In the genomic region with DNA sequence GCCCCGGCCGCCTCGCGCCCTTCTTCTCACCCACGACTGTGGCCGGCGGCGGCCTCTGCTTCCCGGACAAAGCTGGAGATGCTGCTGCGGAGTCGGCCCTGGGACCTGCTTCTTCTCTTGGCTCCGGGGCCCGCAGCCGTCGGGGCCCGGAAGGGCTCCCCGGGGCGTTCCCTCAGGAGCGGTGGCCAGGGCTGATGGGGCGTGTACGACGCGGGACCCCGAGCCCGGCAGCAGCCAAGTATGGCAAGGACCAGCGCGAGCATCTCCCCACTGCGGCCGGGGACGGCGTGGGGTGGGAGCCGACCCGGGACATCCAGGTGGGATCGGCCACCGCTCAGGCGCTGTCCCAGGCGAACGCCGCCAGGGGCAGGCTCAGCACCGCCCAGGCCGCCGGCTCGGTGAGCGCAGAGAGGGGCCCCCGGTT, we compare ENCODE assay signal across 8 cellular contexts. TPM values are rescaled to one million over a fixed set of nuclear protein-coding genes. Genes with fewer than 3 reads are reported as not detected.
DNase-seq lines count a peak whose midpoint lies in the region; ATAC-seq and TF ChIP-seq lines count a peak whose summit lies in the region.

No MANE protein-coding gene starts in this region.

- H3K4me3 ChIP-seq in muscle layer of duodenum (ENCODE audit: low read depth in 1 of 2, low read length in 2 of 2) (peak overlapping the region; percentile 59 to 88), upper lobe of left lung (peak overlapping the region; percentile 49 to 66 (median 57))

- WGBS in upper lobe of left lung, 2 donors: 4% methylated on average over 9 of the region's 45 CpGs; no CpG with 5 or more reads in 1 of the 2 donors

- no peaks in the 10 kb centered on the region for H3K9me3 Mint-ChIP-seq in endothelial cell (ENCODE audit: unreplicated experiment)

- H3K4me3 Mint-ChIP-seq in endothelial cell (ENCODE audit: unreplicated experiment): no peak overlapping the region

- ATAC-seq in upper lobe of left lung (ENCODE audit: low FRiP score in 2 of 2): peak in 1 of 2 donors; percentile 30
- ATAC-seq in GM19463 (IDR thresholded peaks at IDR 0.05; ENCODE audit: unreplicated experiment): no peak
- ATAC-seq in HG03439 (IDR thresholded peaks at IDR 0.05; ENCODE audit: unreplicated experiment): no peak

- peak; percentile 17 for TF ChIP-seq CTCF in endothelial cell (IDR thresholded peaks at IDR 0.05; ENCODE audit: unreplicated experiment)
- TF ChIP-seq CTCF in upper lobe of left lung (IDR thresholded peaks at IDR 0.05): peak in 4 of 6 experiments; percentile 17 to 23 (median 19)

- no peak for TF ChIP-seq POLR2A in upper lobe of left lung (IDR thresholded peaks at IDR 0.05)

- DNase-seq in activated CD8-positive, alpha-beta memory T cell treated with anti-CD3 and anti-CD28 coated beads for 24 hours: peak; percentile 60
- DNase-seq in activated CD8-positive, alpha-beta memory T cell treated with anti-CD3 and anti-CD28 coated beads, Interleukin-2, amount 50 U/mL, for 48 hours: no peak
- DNase-seq in endothelial cell (ENCODE audit: low spot score): peak; percentile 33
- peak in 1 of 2 donors; percentile 87 for DNase-seq in upper lobe of left lung
- no peak for DNase-seq in pons (ENCODE audit: low spot score)

- H3K9me3 ChIP-seq in muscle layer of duodenum (ENCODE audit: control insufficient read depth in 1 of 2, low read length in 2 of 2) (no peaks in the 10 kb centered on the region), upper lobe of left lung (no peaks in the 10 kb centered on the region)

- peaks cover 18% of the 10 kb centered on the region for H3K27me3 ChIP-seq in muscle layer of duodenum (ENCODE audit: low read depth, low read length)
- H3K27me3 ChIP-seq in upper lobe of left lung: peaks cover 0 to 19% (median 11%) of the 10 kb centered on the region in 4 donors

- H3K27ac ChIP-seq in muscle layer of duodenum (ENCODE audit: low read length): no peak overlapping the region
- H3K27ac ChIP-seq in upper lobe of left lung: peak overlapping the region in 2 of 4 donors; percentile 73 to 79

- peaks cover 0 to 11% of the 10 kb centered on the region in 2 donors for H3K4me1 ChIP-seq in muscle layer of duodenum (ENCODE audit: control insufficient read depth in 1 of 2, insufficient read depth in 2 of 2, low read length in 2 of 2)
- peaks cover 9 to 34% (median 22%) of the 10 kb centered on the region in 4 donors for H3K4me1 ChIP-seq in upper lobe of left lung

- H3K36me3 ChIP-seq in muscle layer of duodenum (ENCODE audit: control insufficient read depth in 1 of 2, insufficient read depth in 2 of 2, low read length in 2 of 2) (no peaks in the 10 kb centered on the region), upper lobe of left lung (no peaks in the 10 kb centered on the region)

- no peak overlapping the region for H3K27ac Mint-ChIP-seq in endothelial cell (ENCODE audit: unreplicated experiment)

- TF ChIP-seq EP300 in upper lobe of left lung (IDR thresholded peaks at IDR 0.05): no peak

- peaks cover 18% of the 10 kb centered on the region for H3K36me3 Mint-ChIP-seq in endothelial cell (ENCODE audit: low read depth, unreplicated experiment)

- H3K27me3 Mint-ChIP-seq in endothelial cell (ENCODE audit: unreplicated experiment): peaks cover 22% of the 10 kb centered on the region

- H3K4me1 Mint-ChIP-seq in endothelial cell (ENCODE audit: unreplicated experiment): peaks cover 8% of the 10 kb centered on the region

RNA-seq across cellular contexts. Expression of a gene that starts 27.6 kb away (rescaled TPM):
- total RNA-seq in endothelial cell (ENCODE audit: unreplicated experiment) (22.4 TPM), upper lobe of left lung (10 to 100 TPM in 5 of 6 donors, 1 to 10 TPM in 1; 8.1 to 19.3 (median 14.3) TPM)

Comparison
In these comparisons a context has a peak if more than half of its experiments do, and no peak if none do; other contexts are left out.
1. DNase-seq: peak in activated CD8-positive, alpha-beta memory T cell treated with anti-CD3 and anti-CD28 coated beads for 24 hours (single experiment) and endothelial cell (single experiment); none in activated CD8-positive, alpha-beta memory T cell treated with anti-CD3 and anti-CD28 coated beads, Interleukin-2, amount 50 U/mL, for 48 hours (single experiment) and pons (single experiment).